8 cellular contexts compared by ENCODE assay signal in the genomic region with DNA sequence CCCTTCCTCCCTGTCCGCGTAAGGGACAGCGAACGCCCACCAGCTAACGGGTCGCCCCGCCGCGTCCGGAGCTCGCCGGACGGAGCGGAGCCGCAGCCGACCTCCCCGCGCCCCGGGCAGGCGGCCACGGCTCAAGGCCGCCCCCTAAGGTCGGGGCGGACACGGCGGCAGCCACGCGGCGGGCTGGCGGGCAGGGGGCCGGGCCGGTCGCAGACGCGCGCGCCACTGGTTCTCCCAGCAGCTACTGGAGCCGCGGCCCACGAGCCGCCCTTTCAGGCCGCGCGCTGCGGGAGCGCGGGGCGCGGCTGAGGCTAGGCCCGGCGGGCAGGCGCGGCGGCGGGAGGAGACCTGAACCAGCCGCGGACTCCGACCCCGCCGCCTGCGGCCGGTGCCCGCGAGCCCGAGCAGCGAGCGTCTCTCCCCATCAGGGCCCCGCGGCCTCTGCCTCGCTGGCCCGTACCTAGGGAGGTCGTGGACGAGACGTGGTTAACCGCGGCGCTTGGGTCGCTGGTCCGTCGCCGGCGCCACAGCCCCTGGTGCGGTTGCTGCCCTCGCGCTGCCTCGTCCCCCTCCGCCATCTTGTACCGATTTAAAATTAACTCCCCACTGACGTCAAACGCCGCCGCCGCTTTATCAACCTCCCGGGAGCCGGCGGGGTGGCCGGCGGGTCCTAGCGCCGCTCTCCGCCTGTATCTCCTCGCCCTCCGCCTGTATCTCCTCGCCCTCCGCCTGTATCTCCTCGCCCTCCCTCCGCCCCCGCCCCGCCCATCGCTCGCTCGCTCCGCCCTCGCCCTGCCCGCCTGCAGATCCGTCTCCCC. TPM values are rescaled to one million over a fixed set of nuclear protein-coding genes. Genes with fewer than 3 reads are reported as not detected.
DNase-seq lines count a peak whose midpoint lies in the region; ATAC-seq, FAIRE-seq and TF ChIP-seq lines count a peak whose summit lies in the region.

A gene (minus strand): TSS at position 591 of the 818 bp plus-strand sequence. CDS start 13 bp downstream, at position 578.

- TF ChIP-seq POLR2A in GM12892 (IDR thresholded peaks at IDR 0.05; ENCODE audit: low read depth, low read length) (peak; percentile 90), prostate gland (IDR thresholded peaks at IDR 0.05) (peak; percentile 97)

- H3K4me1 ChIP-seq in left ventricle myocardium inferior, result peaks cover 53% of the 10 kb centered on the region
- H3K4me1 ChIP-seq in prostate gland (replicated peaks), result no peaks in the 10 kb centered on the region
- no peaks in the 10 kb centered on the region for H3K4me1 ChIP-seq in urinary bladder (ENCODE audit: insufficient read depth)

- DNase-seq in GM12892 (ENCODE audit: insufficient read length) (peak; percentile 78), NCI-H146 (lab: John Stamatoyannopoulos, UW) (peak; percentile 96), T-helper 1 cell (peak; percentile 89 to 97 (median 91)), amniotic epithelial cell (ENCODE audit: low read depth) (peak; percentile 93), left ventricle myocardium inferior (peak; percentile 97), prostate gland (ENCODE audit: low spot score) (peak; percentile 97)

- peak; percentile 84 for ATAC-seq in HG02852 (IDR thresholded peaks at IDR 0.05; ENCODE audit: unreplicated experiment)

- peak within 1 kb of the TSS; percentile 100 for H3K27ac ChIP-seq in left ventricle myocardium inferior (replicated peaks)
- H3K27ac ChIP-seq in prostate gland, result peak within 1 kb of the TSS; percentile 95 to 99
- peak within 1 kb of the TSS; percentile 99 for H3K27ac ChIP-seq in urinary bladder (ENCODE audit: low read depth)

- H3K36me3 ChIP-seq in left ventricle myocardium inferior (no peaks in the 10 kb centered on the region), prostate gland (no peaks in the 10 kb centered on the region), urinary bladder (ENCODE audit: insufficient read depth) (no peaks in the 10 kb centered on the region)

- peak; percentile 92 for FAIRE-seq in GM12892 (lab: Jason Lieb, UNC)

- TF ChIP-seq CTCF in left ventricle myocardium inferior (IDR thresholded peaks at IDR 0.05; ENCODE audit: borderline replicate concordance) (peak; percentile 68), prostate gland (IDR thresholded peaks at IDR 0.05) (peak; percentile 18 to 79 (median 66))

- H3K27me3 ChIP-seq in left ventricle myocardium inferior (ENCODE audit: low read depth) (no peaks in the 10 kb centered on the region), prostate gland (replicated peaks; ENCODE audit: insufficient read depth) (no peaks in the 10 kb centered on the region)

- WGBS in prostate gland, result under 1% methylated on average over 84 of the region's 116 CpGs
- WGBS in urinary bladder, result under 1% methylated on average over 116 of the region's 116 CpGs

- H3K9me3 ChIP-seq in left ventricle myocardium inferior (replicated peaks) (no peaks in the 10 kb centered on the region), prostate gland (no peaks in the 10 kb centered on the region)

- intact Hi-C loops in left ventricle myocardium inferior (cut with micrococcal nuclease), result no loop called here
- intact Hi-C loops in prostate gland (cut with DNase I), result loop anchor here (2.0 to 10.0 kb wide), 3 partner anchors 90 to 220 kb away; no protein-coding TSS in a partner anchor

- peak within 1 kb of the TSS; percentile 95 for H3K4me3 ChIP-seq in left ventricle myocardium inferior
- peak within 1 kb of the TSS; percentile 87 to 99 for H3K4me3 ChIP-seq in prostate gland
- H3K4me3 ChIP-seq in urinary bladder (ENCODE audit: low read depth, low read length), result peak within 1 kb of the TSS; percentile 88

RNA-seq across cellular contexts. Expression of the gene that starts here (rescaled TPM):
- polyA plus RNA-seq in GM12892 (2012; ENCODE audit: missing spikeins), result 39.2 TPM
- 28.4 TPM for total RNA-seq in left ventricle myocardium inferior
- total RNA-seq in prostate gland, result 10 to 100 TPM; 70.9 to 88.7 TPM
- total RNA-seq in urinary bladder, result 103 TPM
- polyA plus RNA-seq in urinary bladder, result 72.7 TPM

Comparison
In these comparisons a context has a peak if more than half of its experiments do, and no peak if none do; other contexts are left out.
1. Peak in every context shown above with its lines: DNase-seq, ATAC-seq, H3K4me3 ChIP-seq and H3K27ac ChIP-seq.